18 cellular contexts compared by ENCODE assay signal in the genomic region with DNA sequence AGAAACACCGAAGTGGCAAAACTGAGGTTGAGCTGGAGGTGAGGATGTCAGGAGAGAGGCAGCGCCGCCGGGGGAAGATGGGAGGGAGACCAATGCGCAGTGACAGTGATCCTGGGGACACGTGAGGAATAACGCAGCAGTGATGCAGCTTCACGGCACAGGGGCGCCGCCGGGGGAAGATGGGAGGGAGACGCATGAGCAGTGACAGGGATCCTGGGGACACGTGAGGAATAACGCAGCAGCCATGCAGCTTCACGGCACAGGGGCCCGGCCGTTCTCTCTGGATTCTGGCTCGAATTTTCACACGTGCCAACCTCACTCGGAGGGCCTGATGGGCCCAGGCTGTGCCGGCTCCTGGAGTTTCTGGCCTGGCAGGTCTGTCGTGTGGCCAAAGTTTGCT.
DNase-seq lines count a peak whose midpoint lies in the region; ATAC-seq and TF ChIP-seq lines count a peak whose summit lies in the region.
"Had no signal": no experiment of that assay in that cellular context is flagged by ENCODE, and none has a peak within 500 bp of the region (broad histone marks: within the 10 kb centered on the region; RNA-seq: fewer than 3 reads in every experiment).

No MANE protein-coding gene starts in this region.

- TF ChIP-seq CTCF in gastroesophageal sphincter (IDR thresholded peaks at IDR 0.05), result no peak

- DNase-seq in cardiac septum (ENCODE audit: low spot score), result peak; percentile 66
- DNase-seq in right cardiac atrium, result no peak
- DNase-seq in putamen (ENCODE audit: low spot score), result peak; percentile 42
- no peak for DNase-seq in activated T-cell treated with anti-CD3 and anti-CD28 coated beads, Interleukin-2, amount 50 U/mL, for 48 hours
- no peak for DNase-seq in NCI-H1436 treated with DMSO at 0.1 percent for 48 hours (lab: John Stamatoyannopoulos, UW)
- no peak for DNase-seq in foreskin melanocyte
- DNase-seq in effector memory CD4-positive, alpha-beta T cell, result no peak
- DNase-seq: CD8-positive, alpha-beta T cell; DMS79; GM23248; NCI-H1417; NCI-H2029; NCI-H2171 treated with DMSO at 0.1 percent for 48 hours; NCI-H82; PC-3 had no signal

- H3K4me3 ChIP-seq in right cardiac atrium (ENCODE audit: low read length) (no peak overlapping the region), gastroesophageal sphincter (no peak overlapping the region)
- no peak overlapping the region for H3K4me3 ChIP-seq in effector memory CD4-positive, alpha-beta T cell (ENCODE audit: insufficient read depth, low read depth, low read length, poor library complexity, severe bottlenecking)
- H3K4me3 ChIP-seq: BLaER1, GM23248, K562 had no signal

- H3K27me3 ChIP-seq in right cardiac atrium (ENCODE audit: control insufficient read depth, insufficient read depth), result no peaks in the 10 kb centered on the region
- H3K27me3 ChIP-seq in gastroesophageal sphincter, result no peaks in the 10 kb centered on the region
- H3K27me3 ChIP-seq in effector memory CD4-positive, alpha-beta T cell (replicated peaks; ENCODE audit: control insufficient read depth, insufficient read depth, low read length, poor library complexity, severe bottlenecking), result no peaks in the 10 kb centered on the region
- H3K27me3 ChIP-seq: BLaER1 had no signal

- H3K4me1 ChIP-seq in right cardiac atrium (ENCODE audit: control insufficient read depth, insufficient read depth, low read length) (no peaks in the 10 kb centered on the region), gastroesophageal sphincter (peaks cover 0 to 66% (median 30%) of the 10 kb centered on the region in 3 donors)
- H3K4me1 ChIP-seq in effector memory CD4-positive, alpha-beta T cell (ENCODE audit: control insufficient read depth, insufficient read depth, low read length, poor library complexity, severe bottlenecking), result no peaks in the 10 kb centered on the region

- no peaks in the 10 kb centered on the region for H3K36me3 ChIP-seq in gastroesophageal sphincter
- H3K36me3 ChIP-seq in effector memory CD4-positive, alpha-beta T cell (ENCODE audit: control insufficient read depth, insufficient read depth, low read length), result no peaks in the 10 kb centered on the region
- H3K36me3 ChIP-seq: BLaER1 had no signal

- ATAC-seq in right cardiac atrium (no peak), gastroesophageal sphincter (no peak)
- ATAC-seq: CD8-positive, alpha-beta T cell; K562; PC-3 had no signal

- 91% methylated on average over 22 of the region's 22 CpGs for WGBS in right cardiac atrium
- WGBS in gastroesophageal sphincter (ENCODE audit: low coverage in 1 of 2), 2 donors, result 90 to 95% methylated on average over 4 to 17 of the region's 22 CpGs

- no peak for TF ChIP-seq POLR2A in gastroesophageal sphincter (IDR thresholded peaks at IDR 0.05)

- no peak for TF ChIP-seq EP300 in gastroesophageal sphincter (IDR thresholded peaks at IDR 0.05)

- no peaks in the 10 kb centered on the region for H3K9me3 ChIP-seq in right cardiac atrium (ENCODE audit: control insufficient read depth, low read length)
- no peaks in the 10 kb centered on the region for H3K9me3 ChIP-seq in gastroesophageal sphincter
- no peaks in the 10 kb centered on the region for H3K9me3 ChIP-seq in effector memory CD4-positive, alpha-beta T cell (ENCODE audit: control insufficient read depth, low read length)
- H3K9me3 ChIP-seq: BLaER1 had no signal

- intact Hi-C loops in cardiac septum (cut with DNase I), result no loop called here
- intact Hi-C loops in right cardiac atrium (cut with DNase I), result no loop called here

- no peak overlapping the region for H3K27ac ChIP-seq in right cardiac atrium (ENCODE audit: low read length)
- H3K27ac ChIP-seq in gastroesophageal sphincter, result peak overlapping the region; percentile 1 to 85 (median 80)
- no peak overlapping the region for H3K27ac ChIP-seq in effector memory CD4-positive, alpha-beta T cell (ENCODE audit: insufficient read depth, low read length, poor library complexity, severe bottlenecking)
- H3K27ac ChIP-seq: BLaER1, GM23248 had no signal

Comparison
In these comparisons a context has a peak if more than half of its experiments do, and no peak if none do; other contexts are left out.
1. DNase-seq: peak in cardiac septum (single experiment) and putamen (single experiment); none in right cardiac atrium (0 of 3), activated T-cell treated with anti-CD3 and anti-CD28 coated beads, Interleukin-2, amount 50 U/mL, for 48 hours (0 of 2), NCI-H1436 treated with DMSO at 0.1 percent for 48 hours (single experiment), foreskin melanocyte (single experiment) and effector memory CD4-positive, alpha-beta T cell (0 of 3).
2. H3K27ac ChIP-seq: peak in gastroesophageal sphincter (4 of 4); none in right cardiac atrium (single experiment) and effector memory CD4-positive, alpha-beta T cell (single experiment).